9 cellular contexts compared by ENCODE assay signal in the genomic region with DNA sequence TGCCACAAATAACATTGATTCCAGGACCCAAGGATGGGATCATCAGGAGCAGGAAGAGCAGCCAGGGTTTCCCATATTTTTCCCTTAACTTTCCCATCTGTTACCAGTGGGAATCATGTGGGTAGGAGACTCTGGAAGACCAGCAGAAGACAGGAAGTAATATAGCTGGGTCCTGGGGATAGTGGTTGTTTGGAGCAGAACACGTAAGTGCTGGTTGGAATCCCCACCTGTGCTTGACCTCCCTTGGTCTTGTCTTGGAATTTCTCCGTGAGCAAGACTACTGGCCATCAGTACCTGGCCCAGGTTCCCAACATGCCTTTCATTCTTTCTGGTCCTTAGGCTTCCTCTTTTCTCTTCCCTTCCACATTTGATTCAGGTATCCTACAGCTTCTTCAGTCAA.
"Had no signal": no experiment of that assay in that cellular context is flagged by ENCODE, and none has a peak within 500 bp of the region (broad histone marks: within the 10 kb centered on the region; RNA-seq: fewer than 3 reads in every experiment).

No MANE protein-coding gene starts in this region.

- H3K27ac Mint-ChIP-seq: HFFc6 had no signal

- H3K4me3 Mint-ChIP-seq: HFFc6 had no signal

- DNase-seq: GM23248, GOT3, H7, HFFc6, IMR-90, KG1 had no signal

- H3K27ac ChIP-seq: GM23248 had no signal

- H3K9me3 Mint-ChIP-seq: HFFc6 had no signal

- H3K4me1 ChIP-seq: HAP-1 had no signal

- H3K4me3 ChIP-seq: GM23248, HAP-1, K562 had no signal

- ATAC-seq: HCT116, K562 had no signal

- H3K9me3 ChIP-seq: HAP-1 had no signal
